In genomic region chr12:107845226-107845979, GRCh38 we compare ENCODE assay signal across 20 cellular contexts.
"Had no signal": no experiment of that assay in that cellular context is flagged by ENCODE, and none has a peak within 500 bp of the region (broad histone marks: within the 10 kb centered on the region; RNA-seq: fewer than 3 reads in every experiment).

No MANE protein-coding gene starts in this region.

- H3K36me3 Mint-ChIP-seq: activated naive CD4-positive, alpha-beta T cell treated with anti-CD3 and anti-CD28 coated beads, Interleukin-2, amount 50 U/mL, for 72 hours; mesothelial cell of epicardium; natural killer cell treated with Interleukin-12 subunit alpha and Interleukin-12 subunit beta and Interleukin-15 and Interleukin-18, amount 100 ng/mL, for 72 hours; T-cell had no signal

- H3K9me3 Mint-ChIP-seq: activated naive CD4-positive, alpha-beta T cell treated with anti-CD3 and anti-CD28 coated beads, Interleukin-2, amount 50 U/mL, for 72 hours; mesothelial cell of epicardium; natural killer cell treated with Interleukin-12 subunit alpha and Interleukin-12 subunit beta and Interleukin-15 and Interleukin-18, amount 100 ng/mL, for 72 hours; T-cell had no signal

- H3K4me3 Mint-ChIP-seq: natural killer cell treated with Interleukin-12 subunit alpha and Interleukin-12 subunit beta and Interleukin-15 and Interleukin-18, amount 100 ng/mL, for 72 hours; T-cell had no signal

- H3K9me3 ChIP-seq: adrenal gland, breast epithelium, gastrocnemius medialis, heart right ventricle, left lung, ovary, vagina had no signal

- H3K27ac Mint-ChIP-seq: activated naive CD4-positive, alpha-beta T cell treated with anti-CD3 and anti-CD28 coated beads, Interleukin-2, amount 50 U/mL, for 72 hours; mesothelial cell of epicardium; natural killer cell treated with Interleukin-12 subunit alpha and Interleukin-12 subunit beta and Interleukin-15 and Interleukin-18, amount 100 ng/mL, for 72 hours; T-cell had no signal

- H3K36me3 ChIP-seq: adrenal gland, breast epithelium, gastrocnemius medialis, heart right ventricle, left lung, ovary, vagina had no signal

- H3K27ac ChIP-seq: adrenal gland, breast epithelium, coronary artery, gastrocnemius medialis, heart right ventricle, left lung, ovary, SK-N-MC, vagina had no signal

- H3K27me3 ChIP-seq: ovary had no signal

- H3K4me3 ChIP-seq: ovary, SK-N-MC had no signal

- DNase-seq: activated CD4-positive, alpha-beta T cell treated with anti-CD3 and anti-CD28 coated beads, Interleukin-2, amount 50 U/mL, for 1 hour; activated CD8-positive, alpha-beta memory T cell treated with anti-CD3 and anti-CD28 coated beads for 24 hours; activated gamma-delta T cell treated with Interleukin-2 at 50 U/mL for 16 hours; adrenal gland; gastrocnemius medialis; heart right ventricle; stimulated activated CD4-positive, alpha-beta T cell treated with anti-CD3 and anti-CD28 coated beads, Interleukin-12 subunit alpha, Interleukin-12 subunit beta, amount 100 ng/mL, for 4 hours; stimulated activated CD4-positive, alpha-beta T cell treated with anti-CD3 and anti-CD28 coated beads, Interleukin-1b, Interleukin-23, amount 100 ng/mL, for 48 hours; stimulated activated naive CD4-positive, alpha-beta T cell treated with Interleukin-2 at 50 U/mL for 16 hours; T-cell; trophoblast cell had no signal
